Comparison of ENCODE assay signal across 14 cellular contexts in the genomic region with DNA sequence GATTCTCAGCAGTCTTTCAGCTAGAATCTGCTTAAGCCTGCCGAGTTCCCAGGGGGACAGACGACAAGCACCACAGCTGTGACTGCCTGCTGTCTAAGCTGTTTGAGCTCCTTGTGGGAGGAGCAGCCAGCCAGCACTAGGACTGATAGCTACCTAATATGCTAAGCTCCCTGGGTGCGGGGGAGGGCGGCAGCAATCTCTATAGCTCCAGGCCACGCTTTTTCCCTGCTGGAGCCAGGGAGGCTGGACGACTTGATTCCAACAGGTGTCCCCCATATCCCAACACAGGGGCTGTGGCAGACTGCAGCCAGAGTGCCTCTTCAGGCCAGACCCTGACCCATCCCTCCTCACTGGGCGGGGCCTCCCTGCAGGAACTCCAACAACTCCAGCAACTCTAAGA.
DNase-seq lines count a peak whose midpoint lies in the region; ATAC-seq, FAIRE-seq and TF ChIP-seq lines count a peak whose summit lies in the region.
"Had no signal": no experiment of that assay in that cellular context is flagged by ENCODE, and none has a peak within 500 bp of the region (broad histone marks: within the 10 kb centered on the region; RNA-seq: fewer than 3 reads in every experiment).

No MANE protein-coding gene starts in this region.

- H3K27ac ChIP-seq in heart right ventricle: no peak overlapping the region
- peak overlapping the region; percentile 26 for H3K27ac ChIP-seq in OCI-LY1 (ENCODE audit: low read depth, low read length, poor library complexity, severe bottlenecking)
- no peak overlapping the region for H3K27ac ChIP-seq in kidney (ENCODE audit: low read depth in 2 of 2, low read length in 2 of 2)
- H3K27ac ChIP-seq in upper lobe of right lung: no peak overlapping the region
- H3K27ac ChIP-seq in body of pancreas: no peak overlapping the region
- no peak overlapping the region for H3K27ac ChIP-seq in tibial artery
- H3K27ac ChIP-seq: lower lobe of right lung, suprapubic skin had no signal

- H3K4me3 ChIP-seq in heart right ventricle (no peak overlapping the region), OCI-LY1 (ENCODE audit: low read depth, low read length, poor library complexity, severe bottlenecking) (peak overlapping the region; percentile 10), kidney (ENCODE audit: low read length in 2 of 2) (no peak overlapping the region), upper lobe of right lung (no peak overlapping the region), body of pancreas (no peak overlapping the region), tibial artery (no peak overlapping the region)
- H3K4me3 ChIP-seq: lower lobe of right lung, suprapubic skin had no signal

- H4K20me1 ChIP-seq in OCI-LY1 (ENCODE audit: insufficient read depth, low read length): no peaks in the 10 kb centered on the region

- H3K9ac ChIP-seq in OCI-LY1 (ENCODE audit: low read length): peak overlapping the region; percentile 17; the same call in 1 of the 2 replicates
- no peak overlapping the region for H3K9ac ChIP-seq in kidney (ENCODE audit: low read length in 2 of 2)

- H3K36me3 ChIP-seq in heart right ventricle: no peaks in the 10 kb centered on the region
- H3K36me3 ChIP-seq in OCI-LY1 (ENCODE audit: insufficient read depth, low read length): no peaks in the 10 kb centered on the region
- H3K36me3 ChIP-seq in kidney (ENCODE audit: control insufficient read depth in 1 of 2, insufficient read depth in 2 of 2, low read length in 2 of 2): no peaks in the 10 kb centered on the region
- no peaks in the 10 kb centered on the region for H3K36me3 ChIP-seq in upper lobe of right lung
- no peaks in the 10 kb centered on the region for H3K36me3 ChIP-seq in body of pancreas (replicated peaks in 1 of 2; ENCODE audit: insufficient read depth in 1 of 2, low read depth in 2 of 2)
- no peaks in the 10 kb centered on the region for H3K36me3 ChIP-seq in tibial artery
- H3K36me3 ChIP-seq: lower lobe of right lung, suprapubic skin had no signal

- FAIRE-seq in kidney (lab: Jason Lieb, UNC): no peak

- DNase-seq in Right ventricle myocardium inferior (ENCODE audit: missing footprints): peak; percentile 47
- no peak for DNase-seq in heart right ventricle
- peak; percentile 63 for DNase-seq in kidney
- DNase-seq in upper lobe of right lung: peak; percentile 38
- no peak for DNase-seq in body of pancreas
- no peak for DNase-seq in tibial artery
- DNase-seq in NCI-H2081 (lab: John Stamatoyannopoulos, UW): no peak
- DNase-seq: activated naive CD8-positive, alpha-beta T cell treated with anti-CD3 and anti-CD28 coated beads, Interleukin-2, amount 10 ng/mL, durations not matched to agents 7 days and 5 days; Calu3; head of caudate nucleus; lower lobe of right lung; SW 1271 had no signal

- no peak for TF ChIP-seq POLR2A in body of pancreas (IDR thresholded peaks at IDR 0.05)

- no peaks in the 10 kb centered on the region for H3K27me3 ChIP-seq in heart right ventricle
- H3K27me3 ChIP-seq in OCI-LY1 (ENCODE audit: insufficient read depth, low read length): no peaks in the 10 kb centered on the region
- no peaks in the 10 kb centered on the region for H3K27me3 ChIP-seq in upper lobe of right lung
- no peaks in the 10 kb centered on the region for H3K27me3 ChIP-seq in body of pancreas
- H3K27me3 ChIP-seq in tibial artery: no peaks in the 10 kb centered on the region
- H3K27me3 ChIP-seq: suprapubic skin had no signal

- TF ChIP-seq CTCF in heart right ventricle (IDR thresholded peaks at IDR 0.05) (no peak), OCI-LY1 (IDR thresholded peaks at IDR 0.05; ENCODE audit: low read length) (no peak), kidney (IDR thresholded peaks at IDR 0.05; ENCODE audit: borderline replicate concordance, extremely low read depth, insufficient read depth) (no peak), upper lobe of right lung (IDR thresholded peaks at IDR 0.05) (no peak), body of pancreas (IDR thresholded peaks at IDR 0.05) (no peak), tibial artery (IDR thresholded peaks at IDR 0.05) (no peak)

- intact Hi-C loops in Right ventricle myocardium inferior (cut with DNase I): no loop called here
- intact Hi-C loops in heart right ventricle (cut with DNase I): no loop called here
- intact Hi-C loops in kidney (cut with DNase I): no loop called here
- intact Hi-C loops in upper lobe of right lung (cut with DNase I): no loop called here
- intact Hi-C loops in body of pancreas (cut with DNase I): no loop called here
- intact Hi-C loops in tibial artery (cut with DNase I; ENCODE audit: low total_unique reads): no loop called here

- H3K79me2 ChIP-seq in OCI-LY1 (ENCODE audit: insufficient read depth, low read length): no peaks in the 10 kb centered on the region

- WGBS in heart right ventricle, 2 donors: 25 to 29% methylated on average over 7 of the region's 7 CpGs
- 0 to 26% methylated on average over 1 to 7 of the region's 7 CpGs for WGBS in body of pancreas, 2 donors

- H2AFZ ChIP-seq in OCI-LY1 (ENCODE audit: low read length): peak overlapping the region; percentile 46; the same call in 1 of the 2 replicates

- H3K4me2 ChIP-seq in OCI-LY1 (ENCODE audit: low read length): peak overlapping the region; percentile 39; the same call in 1 of the 2 replicates

- H3K9me2 ChIP-seq in OCI-LY1 (ENCODE audit: low read depth, low read length): no peaks in the 10 kb centered on the region

- H3F3A ChIP-seq in OCI-LY1 (ENCODE audit: insufficient read depth, low read length): no peaks in the 10 kb centered on the region

- no peaks in the 10 kb centered on the region for H3K4me1 ChIP-seq in heart right ventricle
- peaks cover 35% of the 10 kb centered on the region for H3K4me1 ChIP-seq in OCI-LY1 (ENCODE audit: insufficient read depth, low read length, severe bottlenecking)
- peaks cover 3 to 12% of the 10 kb centered on the region in 2 donors for H3K4me1 ChIP-seq in kidney (ENCODE audit: control insufficient read depth in 1 of 2, insufficient read depth in 1 of 2, low read depth in 1 of 2, low read length in 2 of 2)
- H3K4me1 ChIP-seq in upper lobe of right lung: no peaks in the 10 kb centered on the region
- no peaks in the 10 kb centered on the region for H3K4me1 ChIP-seq in body of pancreas
- no peaks in the 10 kb centered on the region for H3K4me1 ChIP-seq in tibial artery
- H3K4me1 ChIP-seq: lower lobe of right lung, suprapubic skin had no signal

- H3K9me3 ChIP-seq in heart right ventricle (peaks cover 0 to 9% (median 0%) of the 10 kb centered on the region in 11 donors), OCI-LY1 (ENCODE audit: low read length) (no peaks in the 10 kb centered on the region), kidney (ENCODE audit: control insufficient read depth in 1 of 2, low read length in 2 of 2) (no peaks in the 10 kb centered on the region), upper lobe of right lung (no peaks in the 10 kb centered on the region), body of pancreas (no peaks in the 10 kb centered on the region), tibial artery (no peaks in the 10 kb centered on the region)
- H3K9me3 ChIP-seq: lower lobe of right lung, suprapubic skin had no signal

- no peak for ATAC-seq in Right ventricle myocardium inferior
- no peak for ATAC-seq in heart right ventricle
- no peak for ATAC-seq in upper lobe of right lung
- no peak for ATAC-seq in body of pancreas
- ATAC-seq: lower lobe of right lung had no signal

Comparison
In these comparisons a context has a peak if more than half of its experiments do, and no peak if none do; other contexts are left out.
1. DNase-seq: peak in Right ventricle myocardium inferior (single experiment), kidney (single experiment) and upper lobe of right lung (single experiment); none in heart right ventricle (0 of 2), body of pancreas (0 of 4), tibial artery (0 of 2) and NCI-H2081 (0 of 2).